ENCODE assay signal across 9 cellular contexts in the genomic region with DNA sequence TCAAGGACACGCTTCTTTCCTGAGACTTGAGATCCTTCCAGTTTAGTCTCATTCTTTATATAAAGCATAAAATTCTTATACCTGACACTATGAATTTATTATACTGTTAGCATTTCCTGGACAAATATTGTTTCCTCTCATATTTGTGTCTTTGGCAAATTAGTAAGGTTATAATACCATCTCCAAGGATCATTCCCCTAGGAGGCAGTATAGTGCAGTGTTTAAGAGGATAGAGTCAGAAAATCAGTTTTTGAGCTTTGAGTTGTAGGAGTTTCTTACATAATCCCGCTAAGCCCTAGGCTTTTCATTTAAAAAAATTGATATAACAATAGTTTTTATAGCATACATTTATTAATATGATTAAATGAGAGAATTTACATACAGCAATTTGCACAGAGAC.
DNase-seq lines count a peak whose midpoint lies in the region; ATAC-seq and TF ChIP-seq lines count a peak whose summit lies in the region.
"Had no signal": no experiment of that assay in that cellular context is flagged by ENCODE, and none has a peak within 500 bp of the region (broad histone marks: within the 10 kb centered on the region; RNA-seq: fewer than 3 reads in every experiment).

No MANE protein-coding gene starts in this region.

- 53 to 56% methylated on average over 2 of the region's 2 CpGs for WGBS in heart right ventricle, 2 donors

- DNase-seq in heart right ventricle, result no peak
- DNase-seq in Right ventricle myocardium inferior (ENCODE audit: missing footprints), result no peak
- DNase-seq in OCI-M1 (lab: John Stamatoyannopoulos, UW), result peak; percentile 75
- peak in 1 of 2 donors; percentile 60 for DNase-seq in foreskin fibroblast
- DNase-seq in hippocampal formation (lab: John Stamatoyannopoulos, UW), result no peak
- no peak for DNase-seq in CD4-positive, alpha-beta memory T cell
- no peak for DNase-seq in NCI-H2081 (lab: John Stamatoyannopoulos, UW)

- peaks cover 0 to 14% (median 9%) of the 10 kb centered on the region in 11 donors for H3K9me3 ChIP-seq in heart right ventricle
- no peaks in the 10 kb centered on the region for H3K9me3 ChIP-seq in CD4-positive, alpha-beta memory T cell (ENCODE audit: control insufficient read depth in 1 of 2, low read length in 2 of 2)

- intact Hi-C loops in heart right ventricle (cut with DNase I), result loop anchor here in 6 of 10 donors (5.0 to 10.0 kb wide), 5 partner anchors 213 to 1044 kb away; a partner anchor contains a TSS
- intact Hi-C loops in Right ventricle myocardium inferior (cut with DNase I), result loop anchor here (2.0 to 10.0 kb wide), 2 partner anchors 223 to 511 kb away; a partner anchor contains a TSS
- intact Hi-C loops in CD4-positive, alpha-beta memory T cell (cut with micrococcal nuclease), result no loop called here

- no peak overlapping the region for H3K27ac Mint-ChIP-seq in CD4-positive, alpha-beta memory T cell

- no peaks in the 10 kb centered on the region for H3K27me3 ChIP-seq in heart right ventricle
- H3K27me3 ChIP-seq in CD4-positive, alpha-beta memory T cell (ENCODE audit: insufficient read depth, low read length), result no peaks in the 10 kb centered on the region
- H3K27me3 ChIP-seq: vagina had no signal

- H3K4me1 Mint-ChIP-seq in CD4-positive, alpha-beta memory T cell, result no peaks in the 10 kb centered on the region

- H3K36me3 Mint-ChIP-seq in CD4-positive, alpha-beta memory T cell, result no peaks in the 10 kb centered on the region

- no peaks in the 10 kb centered on the region for H3K27me3 Mint-ChIP-seq in CD4-positive, alpha-beta memory T cell

- H3K4me1 ChIP-seq in heart right ventricle, result no peaks in the 10 kb centered on the region
- no peaks in the 10 kb centered on the region for H3K4me1 ChIP-seq in CD4-positive, alpha-beta memory T cell (ENCODE audit: insufficient read depth, low read length)
- H3K4me1 ChIP-seq: vagina had no signal

- ATAC-seq in heart right ventricle (no peak), Right ventricle myocardium inferior (no peak), GM19467 (IDR thresholded peaks at IDR 0.05; ENCODE audit: unreplicated experiment) (no peak)

- peaks cover 0 to 15% (median 5%) of the 10 kb centered on the region in 8 donors for H3K9me3 Mint-ChIP-seq in CD4-positive, alpha-beta memory T cell

- CTCF ChIA-PET in CD4-positive, alpha-beta memory T cell (lab: Charles Lee; ENCODE audit: partially characterized antibody), result no interaction called here

- no peak overlapping the region for H3K4me3 Mint-ChIP-seq in CD4-positive, alpha-beta memory T cell

- POLR2A ChIA-PET in CD4-positive, alpha-beta memory T cell (lab: Charles Lee; ENCODE audit: partially characterized antibody), result no interaction called here

- H3K4me3 ChIP-seq in heart right ventricle (no peak overlapping the region), foreskin fibroblast (ENCODE audit: low read depth in 1 of 2, low read length in 2 of 2) (no peak overlapping the region)
- no peak overlapping the region for H3K4me3 ChIP-seq in CD4-positive, alpha-beta memory T cell (ENCODE audit: low read length in 2 of 2)
- H3K4me3 ChIP-seq: vagina had no signal

- H3K36me3 ChIP-seq in heart right ventricle, result no peaks in the 10 kb centered on the region
- no peaks in the 10 kb centered on the region for H3K36me3 ChIP-seq in CD4-positive, alpha-beta memory T cell (ENCODE audit: insufficient read depth, low read length)
- H3K36me3 ChIP-seq: vagina had no signal

- peak in 8 of 9 donors; percentile 13 to 65 (median 48) for TF ChIP-seq CTCF in heart right ventricle (IDR thresholded peaks at IDR 0.05)
- peak; percentile 26 for TF ChIP-seq CTCF in foreskin fibroblast (IDR thresholded peaks at IDR 0.05; ENCODE audit: low read depth, low read length)

- H3K27ac ChIP-seq in heart right ventricle, result no peak overlapping the region
- no peak overlapping the region for H3K27ac ChIP-seq in CD4-positive, alpha-beta memory T cell (ENCODE audit: low read depth, low read length)
- H3K27ac ChIP-seq: vagina had no signal
